In genomic region chr15:62052714-62053113, GRCh38 we compare ENCODE assay signal across 2 cellular contexts.
A peak's percentile ranks its signal among the peaks of the same experiment; 100 is the strongest.
TF ChIP-seq lines count a peak whose summit lies in the region.

No MANE protein-coding gene starts in this region.

TF ChIP-seq in A549, 52 proteins besides CTCF, POLR2A, EP300 and RAD21 (continued from another document):
- no peak for TF ChIP-seq HMGXB4 (CRISPR knock-in tag; IDR thresholded peaks at IDR 0.05; ENCODE audit: borderline replicate concordance)
- TF ChIP-seq E2F6 (IDR thresholded peaks at IDR 0.05; ENCODE audit: borderline replicate concordance, low read depth) = no peak
- no peak for TF ChIP-seq CEBPB (IDR thresholded peaks at IDR 0.05)
- TF ChIP-seq RCOR1 (IDR thresholded peaks at IDR 0.05; ENCODE audit: low read depth, low read length) = no peak
- TF ChIP-seq RNF2 (IDR thresholded peaks at IDR 0.05; ENCODE audit: borderline replicate concordance, low read depth) = no peak
- no peak for TF ChIP-seq HES2 (IDR thresholded peaks at IDR 0.05)
- no peak for TF ChIP-seq PBX3 (IDR thresholded peaks at IDR 0.05)
- no peak for TF ChIP-seq HOXA7 (CRISPR knock-in tag; IDR thresholded peaks at IDR 0.05)
- TF ChIP-seq SREBF2 (IDR thresholded peaks at IDR 0.05) = no peak
- no peak for TF ChIP-seq POLR2AphosphoS2 (conservative IDR thresholded peaks at IDR 0.05; ENCODE audit: low read length)

TF ChIP-seq in GM12878, 131 proteins besides CTCF, POLR2A, EP300 and RAD21 (continued from another document):
- no peak for TF ChIP-seq HDAC6 (IDR thresholded peaks at IDR 0.05; ENCODE audit: unreplicated experiment)
- no peak for TF ChIP-seq TCF7 (IDR thresholded peaks at IDR 0.05; ENCODE audit: borderline replicate concordance)
- TF ChIP-seq NR2C2 (IDR thresholded peaks at IDR 0.05; ENCODE audit: borderline replicate concordance, control insufficient read depth, insufficient read length, low read depth) = no peak
- 0 out of 2 replicates have a peak, but pooled peaks have one; percentile 4 for TF ChIP-seq SPI1 (IDR thresholded peaks at IDR 0.05; ENCODE audit: borderline replicate concordance, insufficient read depth, low read depth, low read length)
- no peak for TF ChIP-seq ZBTB4 (CRISPR knock-in tag; IDR thresholded peaks at IDR 0.05)
- no peak for TF ChIP-seq JUNB (IDR thresholded peaks at IDR 0.05)
- peak; percentile 14; the same call in 1 of the 2 replicates for TF ChIP-seq RUNX3 (IDR thresholded peaks at IDR 0.05; ENCODE audit: low read length)
- no peak for TF ChIP-seq CHD4 (IDR thresholded peaks at IDR 0.05)
- no peak for TF ChIP-seq ZNF217 (IDR thresholded peaks at IDR 0.05)
- peak in 1 of 2 experiments; percentile 82; a peak in 2 of 4 replicates for TF ChIP-seq ETV6 (conservative IDR thresholded peaks at IDR 0.05 in 1 of 2, IDR thresholded peaks at IDR 0.05 in 1 of 2; ENCODE audit: borderline replicate concordance in 1 of 2, low read depth in 1 of 2)
- TF ChIP-seq ZBTB40 (IDR thresholded peaks at IDR 0.05; ENCODE audit: borderline replicate concordance) = no peak
- no peak for TF ChIP-seq BMI1 (IDR thresholded peaks at IDR 0.05; ENCODE audit: borderline replicate concordance)
- TF ChIP-seq HSF1 (IDR thresholded peaks at IDR 0.05; ENCODE audit: low read depth, low read length) = no peak
- TF ChIP-seq REST (IDR thresholded peaks at IDR 0.05; ENCODE audit: low read depth, low read length) = no peak
- no peak for TF ChIP-seq FOXK2 (IDR thresholded peaks at IDR 0.05)
- peak; percentile 61; the same call in 1 of the 2 replicates for TF ChIP-seq IKZF1 (conservative IDR thresholded peaks at IDR 0.05)
- 0 out of 2 replicates have a peak, but pooled peaks have one; percentile 25 for TF ChIP-seq ATF7 (IDR thresholded peaks at IDR 0.05; ENCODE audit: low read depth)
- TF ChIP-seq NBN (IDR thresholded peaks at IDR 0.05) = no peak
- no peak for TF ChIP-seq SKIL (IDR thresholded peaks at IDR 0.05; ENCODE audit: low read depth, poor library complexity, severe bottlenecking)
- TF ChIP-seq ZSCAN29 (IDR thresholded peaks at IDR 0.05) = no peak
- no peak for TF ChIP-seq ATF2 (IDR thresholded peaks at IDR 0.05; ENCODE audit: low read length)
- TF ChIP-seq SUPT20H (IDR thresholded peaks at IDR 0.05; ENCODE audit: borderline replicate concordance, control insufficient read depth, low read depth, low read length) = no peak
- TF ChIP-seq STAT1 (conservative IDR thresholded peaks at IDR 0.05) = no peak
- TF ChIP-seq EGR1 (IDR thresholded peaks at IDR 0.05; ENCODE audit: borderline replicate concordance in 1 of 2, low read depth in 2 of 2, low read length in 2 of 2) = peak in 1 of 2 experiments; percentile 10; a peak in 1 of 3 replicates
- peak; percentile 16 to 33; a peak in 1 of 4 replicates for TF ChIP-seq IKZF2 (IDR thresholded peaks at IDR 0.05)
